ENCODE assay signal across 8 cellular contexts in the genomic region with DNA sequence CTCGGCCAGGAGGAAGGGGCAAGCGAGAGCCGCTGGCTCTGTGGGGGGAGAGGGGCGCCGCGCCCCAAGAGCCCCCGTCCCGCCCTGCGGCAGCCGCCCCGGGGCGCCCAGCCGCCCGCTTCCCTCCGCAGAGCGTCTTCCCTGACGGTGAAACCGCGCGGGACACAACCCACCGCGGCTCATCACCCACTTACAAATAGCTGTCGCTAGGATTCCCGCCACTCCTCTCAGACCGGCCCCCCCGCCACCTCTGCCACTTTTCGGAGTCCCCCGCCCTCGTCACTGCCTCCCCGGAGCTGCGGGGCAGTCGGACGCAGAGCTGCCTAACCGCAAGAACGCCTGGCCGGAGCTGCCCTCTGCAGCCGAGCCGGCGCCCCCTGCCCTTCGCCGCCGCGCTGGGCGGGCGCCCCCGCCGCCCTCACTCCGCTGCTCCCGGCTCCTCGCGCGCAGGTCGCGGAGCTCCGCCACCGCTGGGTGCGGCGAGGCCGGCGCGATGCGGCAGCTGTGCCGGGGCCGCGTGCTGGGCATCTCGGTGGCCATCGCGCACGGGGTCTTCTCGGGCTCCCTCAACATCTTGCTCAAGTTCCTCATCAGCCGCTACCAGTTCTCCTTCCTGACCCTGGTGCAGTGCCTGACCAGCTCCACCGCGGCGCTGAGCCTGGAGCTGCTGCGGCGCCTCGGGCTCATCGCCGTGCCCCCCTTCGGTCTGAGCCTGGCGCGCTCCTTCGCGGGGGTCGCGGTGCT. TPM values are rescaled to one million over a fixed set of nuclear protein-coding genes. Genes with fewer than 3 reads are reported as not detected.
DNase-seq lines count a peak whose midpoint lies in the region; ATAC-seq, FAIRE-seq and TF ChIP-seq lines count a peak whose summit lies in the region.

A gene with protein sequence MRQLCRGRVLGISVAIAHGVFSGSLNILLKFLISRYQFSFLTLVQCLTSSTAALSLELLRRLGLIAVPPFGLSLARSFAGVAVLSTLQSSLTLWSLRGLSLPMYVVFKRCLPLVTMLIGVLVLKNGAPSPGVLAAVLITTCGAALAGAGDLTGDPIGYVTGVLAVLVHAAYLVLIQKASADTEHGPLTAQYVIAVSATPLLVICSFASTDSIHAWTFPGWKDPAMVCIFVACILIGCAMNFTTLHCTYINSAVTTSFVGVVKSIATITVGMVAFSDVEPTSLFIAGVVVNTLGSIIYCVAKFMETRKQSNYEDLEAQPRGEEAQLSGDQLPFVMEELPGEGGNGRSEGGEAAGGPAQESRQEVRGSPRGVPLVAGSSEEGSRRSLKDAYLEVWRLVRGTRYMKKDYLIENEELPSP (plus strand): TSS at position 366 of the 744 bp plus-strand sequence. CDS start 128 bp downstream, at position 494.

- H3K36me3 ChIP-seq in WERI-Rb-1: no peaks in the 10 kb centered on the region
- H3K36me3 ChIP-seq in esophagus muscularis mucosa: peaks cover 0 to under 1% (median 0%) of the 10 kb centered on the region in 4 donors

- H3K36me3 Mint-ChIP-seq in CD4-positive, alpha-beta T cell (ENCODE audit: low read depth): no peaks in the 10 kb centered on the region
- peaks cover 0 to 9% (median 0%) of the 10 kb centered on the region in 3 donors for H3K36me3 Mint-ChIP-seq in naive thymus-derived CD8-positive, alpha-beta T cell

- no peak within 1 kb of the TSS for H3K27ac Mint-ChIP-seq in CD4-positive, alpha-beta T cell
- H3K27ac Mint-ChIP-seq in naive thymus-derived CD8-positive, alpha-beta T cell: peak within 1 kb of the TSS in 2 of 10 donors; percentile 21 to 60

- no peaks in the 10 kb centered on the region for H3K9me3 ChIP-seq in CD4-positive, alpha-beta T cell (ENCODE audit: control insufficient read depth, low read length)
- H3K9me3 ChIP-seq in WERI-Rb-1 (ENCODE audit: severe bottlenecking): no peaks in the 10 kb centered on the region
- H3K9me3 ChIP-seq in esophagus muscularis mucosa: no peaks in the 10 kb centered on the region

- WGBS in esophagus muscularis mucosa: no CpG with 5 or more reads among the region's 86 CpGs

- no peak for TF ChIP-seq CTCF in CD4-positive, alpha-beta T cell (IDR thresholded peaks at IDR 0.05)
- TF ChIP-seq CTCF in WERI-Rb-1 (IDR thresholded peaks at IDR 0.05; ENCODE audit: low read depth, low read length) (no peak), esophagus muscularis mucosa (IDR thresholded peaks at IDR 0.05) (no peak)

- no peaks in the 10 kb centered on the region for H3K9me3 Mint-ChIP-seq in CD4-positive, alpha-beta T cell
- no peaks in the 10 kb centered on the region for H3K9me3 Mint-ChIP-seq in naive thymus-derived CD8-positive, alpha-beta T cell

- peak; percentile 36 for ATAC-seq in CD4-positive, alpha-beta T cell (ENCODE audit: poor library complexity)
- ATAC-seq in HG03354 (IDR thresholded peaks at IDR 0.05; ENCODE audit: poor library complexity, severe bottlenecking, unreplicated experiment): peak; percentile 31
- peak; percentile 39 to 53 for ATAC-seq in naive thymus-derived CD8-positive, alpha-beta T cell
- no peak for ATAC-seq in GM21423 (IDR thresholded peaks at IDR 0.05; ENCODE audit: unreplicated experiment)

- H3K4me3 ChIP-seq in WERI-Rb-1 (ENCODE audit: low read depth, low read length) (peak within 1 kb of the TSS; percentile 56), esophagus muscularis mucosa (peak within 1 kb of the TSS; percentile 56 to 65 (median 58))

- intact Hi-C loops in CD4-positive, alpha-beta T cell (cut with DNase I, micrococcal nuclease): no loop called here
- intact Hi-C loops in esophagus muscularis mucosa (cut with DNase I): no loop called here

- TF ChIP-seq EP300 in esophagus muscularis mucosa (IDR thresholded peaks at IDR 0.05): no peak

- no peak within 1 kb of the TSS for H3K27ac ChIP-seq in CD4-positive, alpha-beta T cell (ENCODE audit: low read depth, low read length)
- H3K27ac ChIP-seq in WERI-Rb-1 (no peak within 1 kb of the TSS; the same call in 1 of the 2 replicates), esophagus muscularis mucosa (replicated peaks in 1 of 4) (no peak within 1 kb of the TSS), substantia nigra (ENCODE audit: low read depth, low read length, poor library complexity, severe bottlenecking) (no peak within 1 kb of the TSS)

- peak within 1 kb of the TSS; percentile 84 for H3K4me3 Mint-ChIP-seq in CD4-positive, alpha-beta T cell
- peak within 1 kb of the TSS; percentile 69 to 91 (median 85) for H3K4me3 Mint-ChIP-seq in naive thymus-derived CD8-positive, alpha-beta T cell

- POLR2A ChIA-PET in CD4-positive, alpha-beta T cell (lab: Charles Lee): interaction anchor here (0.8 to 1.6 kb wide), 2 partner anchors 99 to 632 kb away, joined by 3 to 6 read pairs; partner anchors contain the start of genes BCLAF1 and PEX7
- POLR2A ChIA-PET in naive thymus-derived CD8-positive, alpha-beta T cell (lab: Charles Lee): no interaction called here

- peaks cover 19% of the 10 kb centered on the region for H3K4me1 Mint-ChIP-seq in CD4-positive, alpha-beta T cell (ENCODE audit: low read depth)
- H3K4me1 Mint-ChIP-seq in naive thymus-derived CD8-positive, alpha-beta T cell: peaks cover 12 to 39% (median 31%) of the 10 kb centered on the region in 4 donors

- peaks cover 31 to 38% (median 37%) of the 10 kb centered on the region in 4 donors for H3K4me1 ChIP-seq in esophagus muscularis mucosa

- no peak for TF ChIP-seq POLR2A in esophagus muscularis mucosa (IDR thresholded peaks at IDR 0.05; ENCODE audit: low read depth)

- peak in 1 of 10 experiments; percentile 35 for DNase-seq in CD4-positive, alpha-beta T cell
- DNase-seq in WERI-Rb-1 (peak; percentile 51), esophagus muscularis mucosa (ENCODE audit: extremely low spot score) (peak; percentile 91), substantia nigra (lab: John Stamatoyannopoulos, UW) (no peak), urothelium cell line (ENCODE audit: low spot score) (no peak)
- peak in 5 of 10 donors; percentile 9 to 23 (median 12) for DNase-seq in naive thymus-derived CD8-positive, alpha-beta T cell

- FAIRE-seq in urothelium cell line (lab: Jason Lieb, UNC): no peak

- H3K27me3 ChIP-seq in CD4-positive, alpha-beta T cell (ENCODE audit: control insufficient read depth, insufficient read depth, low read length): peaks cover 55% of the 10 kb centered on the region
- no peaks in the 10 kb centered on the region for H3K27me3 ChIP-seq in WERI-Rb-1 (ENCODE audit: insufficient read depth, low read depth, severe bottlenecking)
- peaks cover 0 to 65% (median 37%) of the 10 kb centered on the region in 4 donors for H3K27me3 ChIP-seq in esophagus muscularis mucosa

- CTCF ChIA-PET in CD4-positive, alpha-beta T cell (lab: Charles Lee): no interaction called here

- H3K27me3 Mint-ChIP-seq in CD4-positive, alpha-beta T cell: peaks cover 66% of the 10 kb centered on the region
- H3K27me3 Mint-ChIP-seq in naive thymus-derived CD8-positive, alpha-beta T cell: peaks cover 19 to 77% (median 47%) of the 10 kb centered on the region in 5 donors

RNA-seq across cellular contexts. Expression of the gene that starts here (rescaled TPM):
- not detected for total RNA-seq in CD4-positive, alpha-beta T cell
- under 1 TPM in 3 of 4 donors, not detected in 1; 0.11 to 0.42 (median 0.17) TPM for total RNA-seq in esophagus muscularis mucosa
- not detected for total RNA-seq in naive thymus-derived CD8-positive, alpha-beta T cell
- polyA plus RNA-seq in naive thymus-derived CD8-positive, alpha-beta T cell: not detected

Comparison
In these comparisons a context has a peak if more than half of its experiments do, and no peak if none do; other contexts are left out.
1. Peak in ATAC-seq in CD4-positive, alpha-beta T cell; RNA of the gene not detected or under 1 TPM.
2. Peak in DNase-seq and H3K4me3 ChIP-seq in esophagus muscularis mucosa; RNA of the gene not detected or under 1 TPM.
3. Peak in ATAC-seq in naive thymus-derived CD8-positive, alpha-beta T cell; RNA of the gene not detected or under 1 TPM.